ENCODE assay signal across 12 cellular contexts in genomic region chr11:17921620-17922473, GRCh38.
DNase-seq lines count a peak whose midpoint lies in the region; ATAC-seq and TF ChIP-seq lines count a peak whose summit lies in the region.
"Had no signal": no experiment of that assay in that cellular context is flagged by ENCODE, and none has a peak within 500 bp of the region (broad histone marks: within the 10 kb centered on the region; RNA-seq: fewer than 3 reads in every experiment).

No MANE protein-coding gene starts in this region.

- H3K27me3 Mint-ChIP-seq in nephron progenitor cell (ENCODE audit: low read depth, poor library complexity) = peaks cover 3% of the 10 kb centered on the region

- ATAC-seq in GM18907 (IDR thresholded peaks at IDR 0.05; ENCODE audit: unreplicated experiment) = no peak
- ATAC-seq: activated CD4-positive, CD25-positive, alpha-beta regulatory T cell treated with anti-CD3 and anti-CD28 coated beads, Interleukin-2, amount 50 U/mL, for 24 hours had no signal

- peak; percentile 71 to 77 for DNase-seq in cardiac fibroblast (ENCODE audit: low read depth in 2 of 2)
- no peak for DNase-seq in nephron progenitor cell
- DNase-seq in posterior vena cava (ENCODE audit: low spot score) = no peak
- no peak for DNase-seq in NCI-H2171 treated with DMSO at 0.1 percent for 48 hours (lab: John Stamatoyannopoulos, UW)
- no peak for DNase-seq in GM13977 (ENCODE audit: low spot score)
- DNase-seq: anterior cingulate cortex, DND-41, NCI-H526 treated with DMSO at 0.1 percent for 48 hours had no signal

- intact Hi-C loops in posterior vena cava (cut with DNase I) = no loop called here

- H3K4me1 ChIP-seq in BLaER1 treated with 17β-estradiol and CSF1 and Interleukin-3, amounts not matched to agents 10 nM and 100 nM = peaks cover 12 to 43% (median 22%) of the 10 kb centered on the region in 10 experiments
- H3K4me1 ChIP-seq in KMS-11 (ENCODE audit: low read depth, poor library complexity, severe bottlenecking) = peaks cover 16% of the 10 kb centered on the region

- H3K27me3 ChIP-seq in BLaER1 treated with 17β-estradiol and CSF1 and Interleukin-3, amounts not matched to agents 10 nM and 100 nM = no peaks in the 10 kb centered on the region
- H3K27me3 ChIP-seq in KMS-11 (ENCODE audit: insufficient read depth, low read depth) = no peaks in the 10 kb centered on the region

- H3K79me2 ChIP-seq in KMS-11 (ENCODE audit: insufficient read depth, low read depth) = no peaks in the 10 kb centered on the region

- H3K9me3 ChIP-seq in BLaER1 treated with 17β-estradiol and CSF1 and Interleukin-3, amounts not matched to agents 10 nM and 100 nM (replicated peaks in 1 of 11) = no peaks in the 10 kb centered on the region

- peak overlapping the region; percentile 38 for H3K27ac Mint-ChIP-seq in nephron progenitor cell

- no peak overlapping the region for H3K4me3 ChIP-seq in BLaER1 treated with 17β-estradiol and CSF1 and Interleukin-3, amounts not matched to agents 10 nM and 100 nM
- H3K4me3 ChIP-seq in KMS-11 (IDR thresholded peaks at IDR 0.05; ENCODE audit: insufficient read depth, low read depth, low read length) (no peak overlapping the region), cardiac fibroblast (replicated peaks in 1 of 2; ENCODE audit: low read depth in 2 of 2, low read length in 2 of 2) (no peak overlapping the region)

- peak overlapping the region; percentile 9 to 68 (median 47); a peak in 17 of 22 replicates for H3K27ac ChIP-seq in BLaER1 treated with 17β-estradiol and CSF1 and Interleukin-3, amounts not matched to agents 10 nM and 100 nM
- H3K27ac ChIP-seq in KMS-11 = no peak overlapping the region

- H3K4me3 Mint-ChIP-seq in nephron progenitor cell = peak overlapping the region; percentile 35

- peaks cover 36% of the 10 kb centered on the region for H3K4me1 Mint-ChIP-seq in nephron progenitor cell

- H4K20me1 ChIP-seq in BLaER1 treated with 17β-estradiol and CSF1 and Interleukin-3, amounts not matched to agents 10 nM and 100 nM = 0 out of 22 replicates have a peak, but pooled peaks cover 0 to 4% (median 0%) of the 10 kb centered on the region in 11 experiments
- no peaks in the 10 kb centered on the region for H4K20me1 ChIP-seq in KMS-11 (ENCODE audit: insufficient read depth)

- H3K4me2 ChIP-seq in BLaER1 treated with 17β-estradiol and CSF1 and Interleukin-3, amounts not matched to agents 10 nM and 100 nM = peak overlapping the region; percentile 47 to 87 (median 69)
- H3K4me2 ChIP-seq in KMS-11 = peak overlapping the region; percentile 16; the same call in 1 of the 2 replicates

- in situ Hi-C loops in GM13977 (cut with MboI; ENCODE audit: low pct_unique_long_range_greater_than_20kb, low sequenced_read_pairs, unreplicated experiment) = no loop called here

- H3K9me3 Mint-ChIP-seq in nephron progenitor cell = no peaks in the 10 kb centered on the region

- no peak overlapping the region for H2AFZ ChIP-seq in KMS-11 (ENCODE audit: low read depth)

- H3K9ac ChIP-seq in BLaER1 treated with 17β-estradiol and CSF1 and Interleukin-3, amounts not matched to agents 10 nM and 100 nM = peak overlapping the region in 6 of 11 experiments; percentile 4 to 49 (median 22); a peak in 6 of 22 replicates
- no peak overlapping the region for H3K9ac ChIP-seq in KMS-11

- peaks cover 27 to 66% (median 43%) of the 10 kb centered on the region in 11 experiments; a peak in 20 of 22 replicates for H3K36me3 ChIP-seq in BLaER1 treated with 17β-estradiol and CSF1 and Interleukin-3, amounts not matched to agents 10 nM and 100 nM
- H3K36me3 ChIP-seq in KMS-11 (ENCODE audit: insufficient read depth) = no peaks in the 10 kb centered on the region

- TF ChIP-seq CTCF in KMS-11 (conservative IDR thresholded peaks at IDR 0.05; ENCODE audit: low read depth, low read length) (no peak), cardiac fibroblast (IDR thresholded peaks at IDR 0.05; ENCODE audit: low read depth, low read length) (no peak), nephron progenitor cell (IDR thresholded peaks at IDR 0.05) (no peak), GM13977 (IDR thresholded peaks at IDR 0.05; ENCODE audit: extremely low read depth, insufficient read depth, missing control alignments) (no peak)

- no peaks in the 10 kb centered on the region for H3K36me3 Mint-ChIP-seq in nephron progenitor cell (ENCODE audit: low read depth)

Comparison
In these comparisons a context has a peak if more than half of its experiments do, and no peak if none do; other contexts are left out.
1. DNase-seq: peak in cardiac fibroblast (2 of 2); none in nephron progenitor cell (single experiment), posterior vena cava (single experiment), NCI-H2171 treated with DMSO at 0.1 percent for 48 hours (single experiment) and GM13977 (single experiment).